ENCODE assay signal across 8 cellular contexts in the genomic region with DNA sequence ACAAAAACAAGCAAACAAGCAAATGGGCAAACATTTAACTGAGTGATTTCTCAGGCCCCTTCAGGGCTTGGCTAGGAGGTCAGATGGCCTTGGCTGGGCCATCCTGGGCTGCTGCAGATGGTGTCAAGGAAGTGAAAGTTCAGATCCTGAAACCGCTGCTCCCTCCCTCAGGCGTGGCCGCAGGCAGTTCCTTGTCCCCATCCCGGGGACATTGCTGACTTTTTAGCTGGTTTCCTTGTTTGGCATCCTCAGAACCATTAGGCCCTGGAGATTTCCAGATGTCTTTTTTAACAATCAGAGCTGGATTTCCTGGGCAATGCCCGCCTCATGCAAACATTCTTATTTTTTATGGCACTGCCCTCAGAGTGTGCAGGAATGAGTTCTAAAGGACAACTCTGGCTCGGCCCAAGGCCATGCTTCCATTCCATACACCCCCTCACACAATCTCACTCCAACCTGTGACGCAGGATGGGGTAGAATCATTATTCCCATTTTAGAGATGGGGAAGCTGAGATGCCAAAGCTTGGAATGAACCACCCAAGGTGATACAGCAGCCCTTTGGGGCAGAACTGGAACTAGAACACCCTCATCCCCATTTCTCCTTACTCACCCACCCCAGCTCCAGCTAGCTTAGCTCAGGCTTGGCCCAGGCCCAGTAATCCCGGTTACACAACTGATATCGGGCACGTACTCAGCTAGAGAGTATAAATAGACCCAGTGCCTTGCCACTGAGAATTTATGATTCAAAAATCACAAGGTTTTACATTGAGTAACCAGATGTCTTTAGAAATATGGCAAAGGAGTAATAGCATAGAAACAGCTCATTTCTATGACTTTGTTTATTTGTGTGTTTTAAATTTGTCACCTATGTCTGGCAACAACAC.
DNase-seq lines count a peak whose midpoint lies in the region; TF ChIP-seq lines count a peak whose summit lies in the region.

No MANE protein-coding gene starts in this region.

- no peaks in the 10 kb centered on the region for H3K36me3 ChIP-seq in A673 (ENCODE audit: insufficient read depth, low read length, poor library complexity, severe bottlenecking)
- H3K36me3 ChIP-seq in MG63: no peaks in the 10 kb centered on the region
- H3K36me3 ChIP-seq in CD8-positive, alpha-beta memory T cell (ENCODE audit: insufficient read depth, low read length): no peaks in the 10 kb centered on the region
- no peaks in the 10 kb centered on the region for H3K36me3 ChIP-seq in Caco-2 (ENCODE audit: control insufficient read depth, insufficient read depth, low read length)

- CTCF ChIA-PET in A673 (lab: Charles Lee) (interaction anchor here (1.4 kb wide), 1 partner anchor 11 kb away, joined by 10 read pairs; no protein-coding TSS in a partner anchor), Caco-2 (lab: Charles Lee) (no interaction called here)
- CTCF ChIA-PET in CD8-positive, alpha-beta memory T cell (lab: Charles Lee): interaction anchor here (0.9 kb wide), 1 partner anchor 147 kb away, joined by 3 read pairs; no protein-coding TSS in a partner anchor

- DNase-seq in A673 (ENCODE audit: low spot score) (peak; percentile 40), MG63 (peak; percentile 91), mesenteric fat pad (ENCODE audit: low spot score) (peak; percentile 95), DMS53 treated with DMSO at 0.1 percent for 48 hours (lab: John Stamatoyannopoulos, UW; ENCODE audit: unreplicated experiment) (no peak), Caco-2 (no peak)
- DNase-seq in stimulated activated naive CD4-positive, alpha-beta T cell treated with Interleukin-2 at 50 U/mL for 16 hours (lab: John Stamatoyannopoulos, UW): no peak
- no peak for DNase-seq in CD8-positive, alpha-beta memory T cell

- peaks cover 44% of the 10 kb centered on the region for H3K4me1 Mint-ChIP-seq in dendritic cell treated with granulocyte-macrophage colony-stimulating factor and Interleukin-4, amounts not matched to agents 40 ng/mL and 50 ng/mL, for 4 days (ENCODE audit: low read depth)
- no peaks in the 10 kb centered on the region for H3K4me1 Mint-ChIP-seq in CD8-positive, alpha-beta memory T cell
- no peaks in the 10 kb centered on the region for H3K4me1 Mint-ChIP-seq in Caco-2 (ENCODE audit: low read depth, unreplicated experiment)

- peaks cover 34% of the 10 kb centered on the region for H3K4me1 ChIP-seq in A673 (ENCODE audit: insufficient read depth, low read length, poor library complexity, severe bottlenecking)
- H3K4me1 ChIP-seq in CD8-positive, alpha-beta memory T cell (ENCODE audit: insufficient read depth, low read length): no peaks in the 10 kb centered on the region
- no peaks in the 10 kb centered on the region for H3K4me1 ChIP-seq in Caco-2

- no peaks in the 10 kb centered on the region for H3K36me3 Mint-ChIP-seq in dendritic cell treated with granulocyte-macrophage colony-stimulating factor and Interleukin-4, amounts not matched to agents 40 ng/mL and 50 ng/mL, for 4 days (ENCODE audit: low read depth)
- no peaks in the 10 kb centered on the region for H3K36me3 Mint-ChIP-seq in CD8-positive, alpha-beta memory T cell
- no peaks in the 10 kb centered on the region for H3K36me3 Mint-ChIP-seq in Caco-2 (ENCODE audit: insufficient read depth, unreplicated experiment)

- BruUV-seq in A673 (replicated peaks; lab: Mats Ljungman, UMichigan): no TSS peak
- no TSS peak for BruUV-seq in Caco-2 (replicated peaks; lab: Mats Ljungman, UMichigan)

- H3K27ac Mint-ChIP-seq in dendritic cell treated with granulocyte-macrophage colony-stimulating factor and Interleukin-4, amounts not matched to agents 40 ng/mL and 50 ng/mL, for 4 days: peak overlapping the region; percentile 78
- no peak overlapping the region for H3K27ac Mint-ChIP-seq in CD8-positive, alpha-beta memory T cell
- no peak overlapping the region for H3K27ac Mint-ChIP-seq in Caco-2 (ENCODE audit: unreplicated experiment)

- H3K9me3 ChIP-seq in A673 (ENCODE audit: low read depth, low read length, poor library complexity, severe bottlenecking): no peaks in the 10 kb centered on the region
- no peaks in the 10 kb centered on the region for H3K9me3 ChIP-seq in MG63
- no peaks in the 10 kb centered on the region for H3K9me3 ChIP-seq in CD8-positive, alpha-beta memory T cell (ENCODE audit: low read length)
- no peaks in the 10 kb centered on the region for H3K9me3 ChIP-seq in Caco-2

- no peak overlapping the region for H3K27ac ChIP-seq in A673 (ENCODE audit: low read depth, low read length, poor library complexity, severe bottlenecking)
- H3K27ac ChIP-seq in CD8-positive, alpha-beta memory T cell (ENCODE audit: low read depth, low read length): no peak overlapping the region

- H3K4me3 ChIP-seq in A673 (ENCODE audit: low read depth, low read length, poor library complexity, severe bottlenecking) (no peak overlapping the region), MG63 (no peak overlapping the region), Caco-2 (ENCODE audit: low read depth, low read length) (no peak overlapping the region)
- no peak overlapping the region for H3K4me3 ChIP-seq in CD8-positive, alpha-beta memory T cell (ENCODE audit: low read length)

- POLR2A ChIA-PET in A673 (lab: Charles Lee; ENCODE audit: low non-redundant PET) (no interaction called here), Caco-2 (lab: Charles Lee) (no interaction called here)
- POLR2A ChIA-PET in CD8-positive, alpha-beta memory T cell (lab: Charles Lee): interaction anchor here (1.0 kb wide), 1 partner anchor 85 kb away, joined by 10 read pairs; no protein-coding TSS in a partner anchor

- TF ChIP-seq CTCF in A673 (conservative IDR thresholded peaks at IDR 0.05; ENCODE audit: low read depth, low read length): no peak
- TF ChIP-seq CTCF in Caco-2 (IDR thresholded peaks at IDR 0.05; ENCODE audit: insufficient read depth in 1 of 2, low read depth in 1 of 2, low read length in 1 of 2, severe bottlenecking in 1 of 2, unreplicated experiment in 1 of 2): no peak

- H3K4me3 Mint-ChIP-seq in dendritic cell treated with granulocyte-macrophage colony-stimulating factor and Interleukin-4, amounts not matched to agents 40 ng/mL and 50 ng/mL, for 4 days: no peak overlapping the region
- no peak overlapping the region for H3K4me3 Mint-ChIP-seq in CD8-positive, alpha-beta memory T cell
- H3K4me3 Mint-ChIP-seq in Caco-2 (ENCODE audit: unreplicated experiment): no peak overlapping the region

- H3K9me3 Mint-ChIP-seq in dendritic cell treated with granulocyte-macrophage colony-stimulating factor and Interleukin-4, amounts not matched to agents 40 ng/mL and 50 ng/mL, for 4 days: no peaks in the 10 kb centered on the region
- H3K9me3 Mint-ChIP-seq in CD8-positive, alpha-beta memory T cell: no peaks in the 10 kb centered on the region
- H3K9me3 Mint-ChIP-seq in Caco-2 (ENCODE audit: unreplicated experiment): no peaks in the 10 kb centered on the region

- H3K27me3 ChIP-seq in A673 (replicated peaks; ENCODE audit: insufficient read depth, low read depth, low read length, poor library complexity): no peaks in the 10 kb centered on the region
- no peaks in the 10 kb centered on the region for H3K27me3 ChIP-seq in MG63
- no peaks in the 10 kb centered on the region for H3K27me3 ChIP-seq in CD8-positive, alpha-beta memory T cell (ENCODE audit: insufficient read depth, low read length, poor library complexity, severe bottlenecking)
- no peaks in the 10 kb centered on the region for H3K27me3 ChIP-seq in Caco-2 (replicated peaks; ENCODE audit: control insufficient read depth, insufficient read depth, low read length)

- H3K27me3 Mint-ChIP-seq in dendritic cell treated with granulocyte-macrophage colony-stimulating factor and Interleukin-4, amounts not matched to agents 40 ng/mL and 50 ng/mL, for 4 days: peaks cover 4% of the 10 kb centered on the region
- H3K27me3 Mint-ChIP-seq in CD8-positive, alpha-beta memory T cell: peaks cover 8 to 16% of the 10 kb centered on the region in 2 donors
- H3K27me3 Mint-ChIP-seq in Caco-2 (ENCODE audit: insufficient read depth, unreplicated experiment): no peaks in the 10 kb centered on the region

- intact Hi-C loops in A673 (cut with micrococcal nuclease; ENCODE audit: unreplicated experiment) (loop anchor here (10.0 kb wide), 1 partner anchor 548 kb away; no protein-coding TSS in a partner anchor), Caco-2 (cut with micrococcal nuclease; ENCODE audit: unreplicated experiment) (no loop called here)
- intact Hi-C loops in dendritic cell treated with granulocyte-macrophage colony-stimulating factor and Interleukin-4, amounts not matched to agents 40 ng/mL and 50 ng/mL, for 4 days (cut with micrococcal nuclease): no loop called here

Comparison
In these comparisons a context has a peak if more than half of its experiments do, and no peak if none do; other contexts are left out.
1. DNase-seq: peak in A673 (single experiment), MG63 (single experiment) and mesenteric fat pad (single experiment); none in stimulated activated naive CD4-positive, alpha-beta T cell treated with Interleukin-2 at 50 U/mL for 16 hours (single experiment), DMS53 treated with DMSO at 0.1 percent for 48 hours (single experiment), CD8-positive, alpha-beta memory T cell (0 of 5) and Caco-2 (0 of 2).